In the genomic region with DNA sequence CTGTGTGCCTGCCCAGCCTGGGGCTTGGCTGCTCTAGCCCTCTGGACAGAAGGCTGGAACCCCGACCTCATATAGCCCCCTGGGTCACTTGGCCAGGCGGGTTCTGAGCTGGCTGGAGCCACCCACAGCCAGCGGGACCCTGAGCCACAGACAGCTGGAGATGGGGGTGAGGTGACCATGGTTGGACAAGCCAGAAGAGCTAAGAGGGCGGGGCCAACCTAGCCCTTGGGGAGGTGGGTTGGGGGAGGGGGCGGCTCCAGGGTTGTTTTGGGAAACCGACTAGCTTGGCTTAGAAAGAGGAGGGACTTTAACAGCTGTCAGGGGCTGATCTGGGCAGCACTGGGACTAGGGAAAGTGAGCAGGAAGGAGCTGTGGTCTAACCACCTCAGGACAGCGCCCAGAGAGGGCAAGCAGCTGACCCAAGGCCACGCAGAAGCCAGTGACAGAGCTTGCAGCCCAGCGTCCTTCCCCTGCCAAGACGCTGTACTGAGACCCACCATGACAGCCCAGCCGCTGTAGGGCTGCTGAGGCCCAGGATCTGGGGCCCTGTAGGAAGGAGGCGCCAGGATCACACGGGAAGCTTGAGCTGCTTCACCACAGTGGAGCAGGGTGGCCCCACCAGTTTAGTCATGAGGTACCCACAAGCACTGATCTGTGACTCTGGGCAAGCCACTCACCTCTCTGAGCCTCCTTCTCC, we compare ENCODE assay signal across 16 cellular contexts. TPM values are rescaled to one million over a fixed set of nuclear protein-coding genes. Genes with fewer than 3 reads are reported as not detected.
DNase-seq lines count a peak whose midpoint lies in the region; ATAC-seq and TF ChIP-seq lines count a peak whose summit lies in the region.
"Had no signal": no experiment of that assay in that cellular context is flagged by ENCODE, and none has a peak within 500 bp of the region (broad histone marks: within the 10 kb centered on the region; RNA-seq: fewer than 3 reads in every experiment).

No MANE protein-coding gene starts in this region.

- peaks cover 3 to 6% of the 10 kb centered on the region in 2 donors for H3K4me1 ChIP-seq in esophagus (ENCODE audit: control insufficient read depth in 2 of 2, insufficient read depth in 2 of 2, low read length in 1 of 2)

- 81 to 82% methylated on average over 13 of the region's 13 CpGs for WGBS in esophagus, 2 donors

- H3K27ac Mint-ChIP-seq in neural crest cell (ENCODE audit: unreplicated experiment) (no peak overlapping the region), endothelial cell (ENCODE audit: unreplicated experiment) (no peak overlapping the region)
- no peak overlapping the region for H3K27ac Mint-ChIP-seq in activated CD4-positive, alpha-beta memory T cell treated with anti-CD3 and anti-CD28 coated beads for 36 hours

- H3K4me3 Mint-ChIP-seq in neural crest cell = peak overlapping the region; percentile 88
- H3K4me3 Mint-ChIP-seq in endothelial cell (ENCODE audit: unreplicated experiment) = no peak overlapping the region
- H3K4me3 Mint-ChIP-seq in activated CD4-positive, alpha-beta memory T cell treated with anti-CD3 and anti-CD28 coated beads for 36 hours = no peak overlapping the region

- CTCF ChIA-PET in activated CD4-positive, alpha-beta memory T cell treated with anti-CD3 and anti-CD28 coated beads for 36 hours (lab: Charles Lee) = interaction anchor here (1.4 kb wide), 1 partner anchor 41 kb away, joined by 5 read pairs; no protein-coding TSS in a partner anchor

- H3K4me1 Mint-ChIP-seq in neural crest cell (peaks cover 31% of the 10 kb centered on the region), endothelial cell (ENCODE audit: unreplicated experiment) (peaks cover 11% of the 10 kb centered on the region)
- H3K4me1 Mint-ChIP-seq in activated CD4-positive, alpha-beta memory T cell treated with anti-CD3 and anti-CD28 coated beads for 36 hours (ENCODE audit: low read depth) = peaks cover 7% of the 10 kb centered on the region

- no peak overlapping the region for H3K27ac ChIP-seq in esophagus (ENCODE audit: low read depth in 2 of 2, low read length in 1 of 2)

- H3K9me3 Mint-ChIP-seq in neural crest cell (no peaks in the 10 kb centered on the region), endothelial cell (ENCODE audit: unreplicated experiment) (no peaks in the 10 kb centered on the region)
- no peaks in the 10 kb centered on the region for H3K9me3 Mint-ChIP-seq in activated CD4-positive, alpha-beta memory T cell treated with anti-CD3 and anti-CD28 coated beads for 36 hours
- H3K9me3 Mint-ChIP-seq: naive thymus-derived CD8-positive, alpha-beta T cell had no signal

- no peak for DNase-seq in left cardiac atrium
- no peak for DNase-seq in cardiac septum (ENCODE audit: low spot score)
- DNase-seq in neural crest cell (ENCODE audit: low read depth, low spot score) = no peak
- DNase-seq in DMS114 treated with DMSO at 0.1 percent for 48 hours (lab: John Stamatoyannopoulos, UW; ENCODE audit: unreplicated experiment) = no peak
- DNase-seq in endothelial cell (ENCODE audit: low spot score) = no peak
- no peak for DNase-seq in activated CD4-positive, alpha-beta memory T cell treated with anti-CD3 and anti-CD28 coated beads for 36 hours
- no peak for DNase-seq in activated CD4-positive, CD25-positive, alpha-beta regulatory T cell treated with anti-CD3 and anti-CD28 coated beads, Interleukin-2, amount 50 U/mL, for 72 hours
- DNase-seq: activated CD4-positive, alpha-beta T cell treated with anti-CD3 and anti-CD28 coated beads for 48 hours; DMS153; effector memory CD4-positive, alpha-beta T cell; IMR-90; naive thymus-derived CD8-positive, alpha-beta T cell; NCI-H1417 treated with DMSO at 0.1 percent for 48 hours; NCI-H446 had no signal

- H3K9me3 ChIP-seq in esophagus (ENCODE audit: control insufficient read depth in 2 of 2, insufficient read depth in 1 of 2, low read depth in 1 of 2, low read length in 1 of 2) = no peaks in the 10 kb centered on the region

- TF ChIP-seq CTCF in neural crest cell (conservative IDR thresholded peaks at IDR 0.05) = no peak
- no peak for TF ChIP-seq CTCF in endothelial cell (IDR thresholded peaks at IDR 0.05; ENCODE audit: unreplicated experiment)

- POLR2A ChIA-PET in activated CD4-positive, alpha-beta memory T cell treated with anti-CD3 and anti-CD28 coated beads for 36 hours (lab: Charles Lee) = interaction anchor here (1.0 kb wide), 1 partner anchor 27 kb away, joined by 3 read pairs; a partner anchor contains a TSS

- H3K27me3 Mint-ChIP-seq in neural crest cell (ENCODE audit: low read depth) (peaks cover 9% of the 10 kb centered on the region), endothelial cell (ENCODE audit: unreplicated experiment) (peaks cover 17% of the 10 kb centered on the region)
- peaks cover 27% of the 10 kb centered on the region for H3K27me3 Mint-ChIP-seq in activated CD4-positive, alpha-beta memory T cell treated with anti-CD3 and anti-CD28 coated beads for 36 hours

- peak; percentile 21 to 24 for ATAC-seq in left cardiac atrium
- ATAC-seq: naive thymus-derived CD8-positive, alpha-beta T cell; Panc1 had no signal

- peaks cover 0 to 5% of the 10 kb centered on the region in 2 donors for H3K36me3 ChIP-seq in esophagus (ENCODE audit: control insufficient read depth in 2 of 2, insufficient read depth in 2 of 2, low read length in 1 of 2)

- H3K4me3 ChIP-seq in esophagus (ENCODE audit: low read depth in 1 of 2, low read length in 2 of 2) = peak overlapping the region; percentile 63 to 70

- intact Hi-C loops in left cardiac atrium (cut with DNase I) = no loop called here
- intact Hi-C loops in cardiac septum (cut with DNase I) = no loop called here
- intact Hi-C loops in activated CD4-positive, alpha-beta memory T cell treated with anti-CD3 and anti-CD28 coated beads for 36 hours (cut with micrococcal nuclease) = no loop called here

- no peaks in the 10 kb centered on the region for H3K36me3 Mint-ChIP-seq in neural crest cell (ENCODE audit: low read depth)
- peaks cover 4% of the 10 kb centered on the region for H3K36me3 Mint-ChIP-seq in endothelial cell (ENCODE audit: low read depth, unreplicated experiment)
- no peaks in the 10 kb centered on the region for H3K36me3 Mint-ChIP-seq in activated CD4-positive, alpha-beta memory T cell treated with anti-CD3 and anti-CD28 coated beads for 36 hours
- H3K36me3 Mint-ChIP-seq: naive thymus-derived CD8-positive, alpha-beta T cell had no signal

- H3K27me3 ChIP-seq in esophagus (ENCODE audit: control insufficient read depth in 1 of 2, insufficient read depth in 2 of 2, low read length in 2 of 2) = no peaks in the 10 kb centered on the region

RNA-seq across cellular contexts. Expression of a gene that starts 2.2 kb away (rescaled TPM):
- total RNA-seq in left cardiac atrium (10 to 100 TPM; 22.0 to 31.1 TPM), cardiac septum (11.0 TPM), neural crest cell (118 and 122 TPM in 2 replicates), endothelial cell (ENCODE audit: unreplicated experiment) (16.3 TPM)
- 100 to 1,000 TPM in 1 of 2 donors, 10 to 100 TPM in 1; 59.3 to 184 TPM for polyA plus RNA-seq in esophagus
- 1 to 10 TPM in 1 of 2 experiments, under 1 TPM in 1; 0.85 to 1.4 TPM for total RNA-seq in activated CD4-positive, alpha-beta memory T cell treated with anti-CD3 and anti-CD28 coated beads for 36 hours
- total RNA-seq: naive thymus-derived CD8-positive, alpha-beta T cell had no signal
- polyA plus RNA-seq: naive thymus-derived CD8-positive, alpha-beta T cell had no signal

RNA-seq across cellular contexts. Expression of a gene that starts 26.8 kb away (rescaled TPM):
- 10 to 100 TPM; 29.0 to 30.8 TPM for total RNA-seq in left cardiac atrium
- 22.9 TPM for total RNA-seq in cardiac septum
- 10 to 100 TPM; 22.3 to 31.3 TPM for polyA plus RNA-seq in esophagus
- total RNA-seq in neural crest cell = 72.3 and 77.9 TPM in 2 replicates
- total RNA-seq in endothelial cell (ENCODE audit: unreplicated experiment) = 60.8 TPM
- 10 to 100 TPM; 45.5 to 49.9 TPM for total RNA-seq in activated CD4-positive, alpha-beta memory T cell treated with anti-CD3 and anti-CD28 coated beads for 36 hours
